In the genomic region with DNA sequence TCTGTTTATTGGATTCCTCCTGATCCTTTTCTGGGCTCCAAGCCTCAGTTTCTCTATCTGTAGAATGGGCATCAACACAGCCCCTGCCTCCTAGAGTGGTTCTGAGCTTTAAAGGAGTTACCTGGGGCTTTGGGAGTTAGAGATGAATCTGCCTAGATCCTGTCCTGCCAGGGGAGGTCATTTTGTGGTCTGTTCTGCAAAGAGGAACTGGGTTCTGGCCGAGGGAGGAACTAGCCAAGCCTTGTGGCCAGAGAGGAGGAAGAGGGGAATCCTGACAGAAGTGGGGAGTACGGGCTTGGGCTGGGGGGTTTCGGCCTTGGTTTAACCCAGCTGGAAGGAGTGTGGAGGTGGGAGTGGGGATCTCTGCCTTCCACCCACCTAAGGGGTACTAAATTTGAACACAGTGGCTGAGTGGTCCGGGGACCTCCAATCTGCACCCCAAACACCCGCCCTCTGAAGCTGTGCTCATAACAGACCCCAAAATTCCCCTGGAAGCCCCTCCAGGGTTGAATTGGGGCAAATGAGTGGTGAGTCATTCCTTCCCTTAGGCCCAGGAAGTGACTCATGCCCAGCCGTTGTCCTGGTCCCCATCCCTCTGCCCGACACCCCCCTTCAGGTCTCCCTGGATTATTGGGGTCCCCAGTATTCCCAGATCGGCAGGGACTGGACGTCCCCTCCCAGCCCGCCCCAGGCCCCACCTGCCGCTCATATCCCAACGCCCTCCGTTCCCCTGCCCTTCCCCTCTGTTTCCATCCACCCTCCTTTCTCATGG, we compare ENCODE assay signal across 8 cellular contexts. TPM values are rescaled to one million over a fixed set of nuclear protein-coding genes. Genes with fewer than 3 reads are reported as not detected.
DNase-seq lines count a peak whose midpoint lies in the region; ATAC-seq and TF ChIP-seq lines count a peak whose summit lies in the region.

No MANE protein-coding gene starts in this region.

- H3K27ac ChIP-seq in fibroblast of lung (ENCODE audit: insufficient read depth, low read length): peak overlapping the region; percentile 91

- POLR2A ChIA-PET in activated CD8-positive, alpha-beta T cell treated with anti-CD3 and anti-CD28 coated beads for 36 hours (lab: Charles Lee): interaction anchor here (0.6 to 10.7 kb wide), 10 partner anchors 9 to 199 kb away, joined by 3 to 247 read pairs (median 25); a partner anchor contains a TSS

- H3K4me2 ChIP-seq in fibroblast of lung (ENCODE audit: extremely low read depth, insufficient read depth, low read length): peak overlapping the region; percentile 83

- intact Hi-C loops in activated CD8-positive, alpha-beta T cell treated with anti-CD3 and anti-CD28 coated beads for 36 hours (cut with micrococcal nuclease): loop anchor here (2.0 kb wide), 1 partner anchor 15 kb away; no protein-coding TSS in a partner anchor

- no peaks in the 10 kb centered on the region for H4K20me1 ChIP-seq in fibroblast of lung (ENCODE audit: control insufficient read depth, extremely low read depth, insufficient read depth, low read length)

- H3K4me3 ChIP-seq in fibroblast of lung (replicated peaks in 1 of 4; ENCODE audit: control extremely low read depth in 1 of 4, insufficient read depth in 1 of 4, low read depth in 3 of 4, low read length in 4 of 4): peak overlapping the region; percentile 19 to 48 (median 42)

- peak overlapping the region; percentile 100 for H3K27ac Mint-ChIP-seq in activated CD8-positive, alpha-beta T cell treated with anti-CD3 and anti-CD28 coated beads for 36 hours

- TF ChIP-seq CTCF in activated CD8-positive, alpha-beta T cell treated with anti-CD3 and anti-CD28 coated beads for 36 hours (IDR thresholded peaks at IDR 0.05): no peak
- no peak for TF ChIP-seq CTCF in fibroblast of lung (conservative IDR thresholded peaks at IDR 0.05 in 1 of 2, IDR thresholded peaks at IDR 0.05 in 1 of 2; ENCODE audit: low read depth in 1 of 2, low read length in 2 of 2)

- H3K9ac ChIP-seq in fibroblast of lung (ENCODE audit: insufficient read depth, low read length): peak overlapping the region; percentile 46

- H3K9me3 Mint-ChIP-seq in activated CD8-positive, alpha-beta T cell treated with anti-CD3 and anti-CD28 coated beads for 36 hours: no peaks in the 10 kb centered on the region

- H3K27me3 ChIP-seq in fibroblast of lung (ENCODE audit: control insufficient read depth, insufficient read depth, low read length): no peaks in the 10 kb centered on the region

- no peaks in the 10 kb centered on the region for H3K9me3 ChIP-seq in fibroblast of lung (ENCODE audit: control insufficient read depth, insufficient read depth, low read depth, low read length)

- peak overlapping the region; percentile 99 for H3K4me3 Mint-ChIP-seq in activated CD8-positive, alpha-beta T cell treated with anti-CD3 and anti-CD28 coated beads for 36 hours

- CTCF ChIA-PET in activated CD8-positive, alpha-beta T cell treated with anti-CD3 and anti-CD28 coated beads for 36 hours (lab: Charles Lee): interaction anchor here (0.9 to 5.5 kb wide), 8 partner anchors 14 to 167 kb away, joined by 3 to 77 read pairs (median 5); no protein-coding TSS in a partner anchor

- TF ChIP-seq RAD21 in Ishikawa (IDR thresholded peaks at IDR 0.05; ENCODE audit: low read depth): no peak

- H3K27me3 Mint-ChIP-seq in activated CD8-positive, alpha-beta T cell treated with anti-CD3 and anti-CD28 coated beads for 36 hours: no peaks in the 10 kb centered on the region

- peaks cover 11% of the 10 kb centered on the region for H3K4me1 ChIP-seq in fibroblast of lung (ENCODE audit: control insufficient read depth, extremely low read depth, insufficient read depth, low read length)

- peaks cover 30% of the 10 kb centered on the region for H3K4me1 Mint-ChIP-seq in activated CD8-positive, alpha-beta T cell treated with anti-CD3 and anti-CD28 coated beads for 36 hours (ENCODE audit: low read depth)

- peaks cover 49% of the 10 kb centered on the region for H3K36me3 Mint-ChIP-seq in activated CD8-positive, alpha-beta T cell treated with anti-CD3 and anti-CD28 coated beads for 36 hours (ENCODE audit: low read depth)

- H2AFZ ChIP-seq in fibroblast of lung (ENCODE audit: low read length): no peak overlapping the region

- no peaks in the 10 kb centered on the region for H3K36me3 ChIP-seq in fibroblast of lung (ENCODE audit: control insufficient read depth, insufficient read depth, low read length)

- TF ChIP-seq EP300 in Ishikawa (IDR thresholded peaks at IDR 0.05; ENCODE audit: borderline replicate concordance): no peak

- DNase-seq in GM03348 (ENCODE audit: low spot score) (peak; percentile 86), fibroblast of lung (ENCODE audit: low read depth in 2 of 2) (peak; percentile 49 to 62), renal cortical epithelial cell (ENCODE audit: low read depth) (peak; percentile 48), NCI-H69 (lab: John Stamatoyannopoulos, UW) (no peak), NCI-H1105 (lab: John Stamatoyannopoulos, UW) (no peak), DMS153 (lab: John Stamatoyannopoulos, UW) (no peak)
- DNase-seq in activated CD8-positive, alpha-beta T cell treated with anti-CD3 and anti-CD28 coated beads for 36 hours: peak; percentile 84

- peaks cover 41% of the 10 kb centered on the region for H3K79me2 ChIP-seq in fibroblast of lung (ENCODE audit: control insufficient read depth, insufficient read depth, low read length)

- ATAC-seq in activated CD8-positive, alpha-beta T cell treated with anti-CD3 and anti-CD28 coated beads for 36 hours: peak; percentile 23

TF ChIP-seq in Ishikawa, 13 proteins besides CTCF, POLR2A, EP300 and RAD21:
- no peak for TF ChIP-seq TEAD4 (IDR thresholded peaks at IDR 0.05)
- TF ChIP-seq, protein P1, sequence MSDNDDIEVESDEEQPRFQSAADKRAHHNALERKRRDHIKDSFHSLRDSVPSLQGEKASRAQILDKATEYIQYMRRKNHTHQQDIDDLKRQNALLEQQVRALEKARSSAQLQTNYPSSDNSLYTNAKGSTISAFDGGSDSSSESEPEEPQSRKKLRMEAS (IDR thresholded peaks at IDR 0.05): no peak
- peak; percentile 49; the same call in 1 of the 2 replicates for TF ChIP-seq ZBTB7A (IDR thresholded peaks at IDR 0.05; ENCODE audit: low read depth)
- TF ChIP-seq EGR1 (IDR thresholded peaks at IDR 0.05): no peak
- TF ChIP-seq CEBPB (IDR thresholded peaks at IDR 0.05): no peak
- TF ChIP-seq TAF1 (IDR thresholded peaks at IDR 0.05; ENCODE audit: low read depth): no peak

RNA-seq across cellular contexts. Expression of a gene that starts 2.8 kb away (rescaled TPM):
- 100 to 1,000 TPM; 185 to 186 TPM for total RNA-seq in activated CD8-positive, alpha-beta T cell treated with anti-CD3 and anti-CD28 coated beads for 36 hours
- total RNA-seq in fibroblast of lung (17.2 and 40.6 TPM in 2 replicates), renal cortical epithelial cell (12.9 and 40.1 TPM in 2 replicates)
- 32.9 and 46.3 TPM in 2 replicates for polyA plus RNA-seq in fibroblast of lung
- 72.6 and 94.0 TPM in 2 replicates for polyA plus RNA-seq in fibroblast of lung (2012)
- polyA minus RNA-seq in fibroblast of lung (ENCODE audit: low replicate concordance): 117 and 134 TPM in 2 replicates

RNA-seq across cellular contexts. Expression of a gene that starts 35.1 kb away (rescaled TPM):
- total RNA-seq in activated CD8-positive, alpha-beta T cell treated with anti-CD3 and anti-CD28 coated beads for 36 hours: 100 to 1,000 TPM; 217 to 226 TPM
- total RNA-seq in fibroblast of lung: 28.5 and 36.5 TPM in 2 replicates
- polyA plus RNA-seq in fibroblast of lung: 35.9 and 80.5 TPM in 2 replicates
- polyA plus RNA-seq in fibroblast of lung (2012): 43.1 and 109 TPM in 2 replicates
- 46.7 and 131 TPM in 2 replicates for polyA minus RNA-seq in fibroblast of lung (ENCODE audit: low replicate concordance)
- total RNA-seq in renal cortical epithelial cell: 32.6 and 66.0 TPM in 2 replicates

RNA-seq across cellular contexts. Expression of a gene that starts 49.0 kb away (rescaled TPM):
- 100 to 1,000 TPM; 172 to 192 TPM for total RNA-seq in activated CD8-positive, alpha-beta T cell treated with anti-CD3 and anti-CD28 coated beads for 36 hours
- total RNA-seq in fibroblast of lung (125 and 141 TPM in 2 replicates), renal cortical epithelial cell (99.1 and 126 TPM in 2 replicates)
- polyA plus RNA-seq in fibroblast of lung: 43.2 and 45.3 TPM in 2 replicates
- polyA plus RNA-seq in fibroblast of lung (2012): 101 and 112 TPM in 2 replicates
- 172 and 209 TPM in 2 replicates for polyA minus RNA-seq in fibroblast of lung (ENCODE audit: low replicate concordance)

Comparison
In these comparisons a context has a peak if more than half of its experiments do, and no peak if none do; other contexts are left out.
1. DNase-seq: peak in GM03348 (single experiment), activated CD8-positive, alpha-beta T cell treated with anti-CD3 and anti-CD28 coated beads for 36 hours (single experiment), fibroblast of lung (2 of 2) and renal cortical epithelial cell (single experiment); none in NCI-H69 (single experiment), NCI-H1105 (single experiment) and DMS153 (single experiment).